Comparison of ENCODE assay signal across 10 cellular contexts in the genomic region with DNA sequence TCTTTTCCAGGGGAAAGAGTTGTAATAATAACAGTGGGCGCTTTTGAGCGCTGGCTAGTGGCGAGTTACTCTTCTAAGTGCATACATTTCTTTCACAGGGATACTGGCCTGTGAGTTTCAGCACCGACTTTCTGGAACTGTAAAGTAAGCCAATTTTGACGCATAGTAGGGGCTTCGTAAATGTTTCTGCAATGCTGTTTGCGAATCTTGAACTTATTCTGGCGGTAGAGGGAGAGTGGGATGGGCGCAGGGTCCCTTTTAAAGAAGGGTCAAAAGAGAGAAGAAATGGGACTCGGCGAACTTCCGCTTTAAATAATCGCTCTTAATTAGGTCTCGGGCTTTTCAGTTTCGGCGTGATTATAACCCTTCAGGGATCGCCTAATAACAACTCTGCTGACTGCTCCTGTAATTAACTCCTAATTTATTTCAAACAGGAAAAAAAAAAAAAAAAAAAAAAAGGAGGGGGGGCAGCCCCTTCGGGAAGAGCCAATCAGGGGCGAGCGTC. TPM values are rescaled to one million over a fixed set of nuclear protein-coding genes. Genes with fewer than 3 reads are reported as not detected.
DNase-seq lines count a peak whose midpoint lies in the region; ATAC-seq, FAIRE-seq and TF ChIP-seq lines count a peak whose summit lies in the region.
"Had no signal": no experiment of that assay in that cellular context is flagged by ENCODE, and none has a peak within 500 bp of the region (broad histone marks: within the 10 kb centered on the region; RNA-seq: fewer than 3 reads in every experiment).

No MANE protein-coding gene starts in this region.

- H3K9me3 ChIP-seq in A549 (no peaks in the 10 kb centered on the region), HUES64 (ENCODE audit: insufficient read depth, low read depth, low read length) (no peaks in the 10 kb centered on the region), mucosa of stomach (ENCODE audit: control insufficient read depth, low read length) (no peaks in the 10 kb centered on the region)

- peaks cover under 1% of the 10 kb centered on the region for H3K36me3 Mint-ChIP-seq in chondrocyte (ENCODE audit: low read depth)
- H3K36me3 Mint-ChIP-seq: IgD-negative memory B cell had no signal

- H3K9ac ChIP-seq in HUES64 (ENCODE audit: low read depth, low read length), result no peak overlapping the region
- peak overlapping the region; percentile 42 for H3K9ac ChIP-seq in mucosa of stomach (ENCODE audit: low read length)

- TF ChIP-seq RAD21 in A549 (conservative IDR thresholded peaks at IDR 0.05 in 1 of 2, IDR thresholded peaks at IDR 0.05 in 1 of 2), result 0 out of 5 replicates have a peak, but pooled peaks of 1 of the 2 experiments have one; percentile 13

- FAIRE-seq in A549 (lab: Jason Lieb, UNC), result no peak
- FAIRE-seq: G401.6 had no signal

- ATAC-seq in A549, result peak; percentile 15 to 63; a peak in 3 of 6 replicates

- no peak for TF ChIP-seq EP300 in A549 (IDR thresholded peaks at IDR 0.05)

- H3K4me1 ChIP-seq in A549 (peaks cover 13% of the 10 kb centered on the region; the same call in 2 of the 3 replicates), HUES64 (ENCODE audit: insufficient read depth, low read length) (peaks cover 61% of the 10 kb centered on the region), mucosa of stomach (ENCODE audit: control insufficient read depth, insufficient read depth, low read length) (peaks cover 27% of the 10 kb centered on the region)

- peak overlapping the region; percentile 60 for H3K4me2 ChIP-seq in A549

- H3K27me3 Mint-ChIP-seq in chondrocyte (ENCODE audit: low read depth), result peaks cover 61% of the 10 kb centered on the region

- peaks cover 30% of the 10 kb centered on the region for H3K4me1 Mint-ChIP-seq in chondrocyte (ENCODE audit: low read depth)

- H3K4me3 ChIP-seq in A549 (peak overlapping the region; percentile 71), HUES64 (ENCODE audit: low read length) (peak overlapping the region; percentile 61), mucosa of stomach (ENCODE audit: low read length) (peak overlapping the region; percentile 32)

- WGBS in A549 (ENCODE audit: missing lambda C conversion rate), result 2% methylated on average over 20 of the region's 20 CpGs
- under 1% methylated on average over 20 of the region's 20 CpGs for WGBS in HUES64

- DNase-seq in A549 (ENCODE audit: low read depth in 1 of 2, low spot score in 1 of 2) (peak; percentile 23 to 50), chondrocyte (ENCODE audit: low spot score) (no peak), NCI-H1092 treated with DMSO at 0.1 percent for 48 hours (lab: John Stamatoyannopoulos, UW) (no peak), midbrain (lab: John Stamatoyannopoulos, UW) (no peak), GM19240 (ENCODE audit: insufficient read length, low spot score) (no peak), Kasumi-1 (lab: John Stamatoyannopoulos, UW) (no peak)

- no peaks in the 10 kb centered on the region for H3K9me3 Mint-ChIP-seq in chondrocyte (ENCODE audit: low read depth)

- H3K27ac Mint-ChIP-seq in chondrocyte (ENCODE audit: unreplicated experiment), result peak overlapping the region; percentile 0
- H3K27ac Mint-ChIP-seq: IgD-negative memory B cell had no signal

- POLR2A ChIA-PET in A549 (lab: Yijun Ruan, JAX), result interaction anchor here (0.6 to 1.1 kb wide), 4 partner anchors 21 to 1428 kb away, joined by 3 to 5 read pairs (median 4); no protein-coding TSS in a partner anchor

- TF ChIP-seq CTCF in A549 (IDR thresholded peaks at IDR 0.05), result no peak
- TF ChIP-seq CTCF in chondrocyte (IDR thresholded peaks at IDR 0.05), result peak; percentile 21

- H3K4me3 Mint-ChIP-seq in chondrocyte (ENCODE audit: unreplicated experiment), result peak overlapping the region; percentile 72

- peaks cover 7% of the 10 kb centered on the region; the same call in 1 of the 2 replicates for H3K36me3 ChIP-seq in HUES64 (ENCODE audit: insufficient read depth, low read length)
- no peaks in the 10 kb centered on the region for H3K36me3 ChIP-seq in mucosa of stomach (ENCODE audit: control insufficient read depth, insufficient read depth, low read length)

- H3K27ac ChIP-seq in A549, result peak overlapping the region in 1 of 2 experiments; percentile 34; a peak in 3 of 6 replicates
- no peak overlapping the region for H3K27ac ChIP-seq in HUES64 (ENCODE audit: low read depth, low read length)

- CTCF ChIA-PET in A549 (lab: Yijun Ruan, JAX), result interaction anchor here (0.6 to 0.9 kb wide), 4 partner anchors 17 to 290 kb away, joined by 3 to 4 read pairs (median 3); no protein-coding TSS in a partner anchor

- H3K27me3 ChIP-seq in HUES64 (ENCODE audit: insufficient read depth, low read length), result peaks cover 96% of the 10 kb centered on the region
- peaks cover 62% of the 10 kb centered on the region for H3K27me3 ChIP-seq in mucosa of stomach (ENCODE audit: control insufficient read depth, insufficient read depth, low read length)

- no peak for TF ChIP-seq POLR2A in A549 (IDR thresholded peaks at IDR 0.05; ENCODE audit: low read length)

TF ChIP-seq in A549, 52 proteins besides CTCF, POLR2A, EP300 and RAD21:
- TF ChIP-seq SMC3 (IDR thresholded peaks at IDR 0.05) (0 out of 3 replicates have a peak, but pooled peaks have one; percentile 16), MAZ (IDR thresholded peaks at IDR 0.05; ENCODE audit: borderline replicate concordance, low read depth, low read length) (no peak)

RNA-seq across cellular contexts. Expression of a gene that starts 0.4 kb away (rescaled TPM):
- polyA plus RNA-seq in A549 (2011; rRNA removed), result 2.4 and 3.8 TPM in 2 replicates
- 3.3 and 3.9 TPM in 2 replicates for polyA plus RNA-seq in A549 (2012; cell fraction: cytosol; rRNA removed)
- 3.3 and 3.5 TPM in 2 replicates for polyA plus RNA-seq in A549 (2012; cell fraction: nucleus; rRNA removed)
- 2.0 to 2.6 TPM (median 2.6 TPM) in 3 replicates for polyA plus RNA-seq in A549 (2017; fragmentation: RNase III; extraction: RNeasy Plus Mini Kit Qiagen cat#74134 plus additional on column Dnase treatment)
- 3.2 and 4.2 TPM in 2 replicates for polyA minus RNA-seq in A549 (2011; rRNA and poly(A)+ RNA removed)
- 4.4 TPM for polyA plus RNA-seq in HUES64 (2013, experiment 1 of 2)
- polyA plus RNA-seq in HUES64 (2013, experiment 2 of 2), result 7.1 TPM
- 2.2 to 25.5 TPM (median 2.3 TPM) in 3 replicates for total RNA-seq in chondrocyte
- polyA plus RNA-seq: IgD-negative memory B cell had no signal

Comparison
In these comparisons a context has a peak if more than half of its experiments do, and no peak if none do; other contexts are left out.
1. DNase-seq: peak in A549 (2 of 2); none in chondrocyte (single experiment), NCI-H1092 treated with DMSO at 0.1 percent for 48 hours (single experiment), midbrain (single experiment), GM19240 (single experiment) and Kasumi-1 (0 of 2).
2. Peak in every context shown above with its lines, with median percentiles within 50 percentile points of each other: H3K4me3 ChIP-seq.